12 cellular contexts compared by ENCODE assay signal in the genomic region with DNA sequence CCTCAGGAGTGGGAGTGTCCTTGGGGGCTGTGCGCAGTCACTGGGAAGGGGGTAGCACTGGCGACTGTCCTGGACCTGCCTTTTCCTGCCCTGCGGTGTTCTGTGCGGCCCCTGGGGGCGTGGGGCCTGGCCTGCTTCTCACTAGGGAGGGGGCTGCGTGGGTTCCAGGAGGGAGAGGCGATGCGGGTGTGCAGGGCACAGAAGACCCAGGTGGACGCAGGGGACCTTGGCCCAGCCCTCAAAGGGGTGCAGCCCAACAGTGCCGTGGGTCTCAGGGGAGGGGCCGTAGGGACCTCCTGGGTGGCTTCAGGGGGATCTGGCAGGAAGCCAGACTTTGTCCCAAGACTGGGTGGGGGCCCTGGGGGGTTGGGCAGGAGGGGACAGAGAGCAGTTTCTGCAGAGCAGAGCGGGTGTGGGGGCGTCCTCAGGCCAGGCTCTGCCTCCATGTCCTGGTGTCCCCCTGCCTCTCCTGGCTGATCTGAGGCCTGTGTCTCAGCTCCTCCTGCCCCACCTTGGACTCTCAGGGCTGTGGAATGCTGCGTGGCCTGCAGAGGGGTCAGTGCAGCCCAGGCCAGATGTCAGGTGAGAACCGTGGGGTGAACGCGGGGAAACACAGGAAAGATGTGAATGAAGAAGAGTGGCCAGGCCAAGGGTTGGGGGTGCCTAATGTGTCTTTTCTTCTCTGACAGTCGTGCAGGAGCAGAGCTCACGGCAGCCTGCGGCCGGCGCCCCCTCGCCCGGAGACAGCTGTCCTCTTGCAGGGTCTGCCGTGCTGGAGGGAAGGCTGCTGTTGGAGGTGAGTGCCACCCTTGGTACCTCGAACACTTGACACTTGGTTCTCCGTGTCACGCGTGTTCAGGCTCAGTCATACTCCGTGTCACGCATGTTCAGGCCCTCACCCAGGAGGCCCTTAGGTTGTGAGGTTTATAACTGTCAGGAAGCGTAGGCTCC. TPM values are rescaled to one million over a fixed set of nuclear protein-coding genes. Genes with fewer than 3 reads are reported as not detected.
DNase-seq lines count a peak whose midpoint lies in the region; ATAC-seq and TF ChIP-seq lines count a peak whose summit lies in the region.
"Had no signal": no experiment of that assay in that cellular context is flagged by ENCODE, and none has a peak within 500 bp of the region (broad histone marks: within the 10 kb centered on the region; RNA-seq: fewer than 3 reads in every experiment).

No MANE protein-coding gene starts in this region.

- ATAC-seq in Right ventricle myocardium inferior (no peak), left lobe of liver (no peak), upper lobe of right lung (no peak), GM19397 (IDR thresholded peaks at IDR 0.05; ENCODE audit: unreplicated experiment) (no peak)
- ATAC-seq: foreskin keratinocyte, lower lobe of right lung had no signal

- H3K36me3 ChIP-seq in left ventricle myocardium inferior (no peaks in the 10 kb centered on the region), upper lobe of right lung (no peaks in the 10 kb centered on the region)
- H3K36me3 ChIP-seq: lower lobe of right lung had no signal

- DNase-seq in Right ventricle myocardium inferior (ENCODE audit: missing footprints) (peak; percentile 52), left ventricle myocardium inferior (no peak), left lobe of liver (ENCODE audit: low spot score) (peak; percentile 40), upper lobe of right lung (peak; percentile 62), C1 segment of cervical spinal cord (lab: John Stamatoyannopoulos, UW) (no peak), NCI-H1694 (lab: John Stamatoyannopoulos, UW) (no peak)
- peak; percentile 59 for DNase-seq in activated CD8-positive, alpha-beta memory T cell treated with anti-CD3 and anti-CD28 coated beads, Interleukin-2, amount 50 U/mL, for 48 hours
- DNase-seq: foreskin keratinocyte, lower lobe of right lung, MG63, NCI-H345 had no signal

- H3K27me3 ChIP-seq in left ventricle myocardium inferior (ENCODE audit: low read depth) (peaks cover 25% of the 10 kb centered on the region), upper lobe of right lung (no peaks in the 10 kb centered on the region)
- H3K27me3 ChIP-seq: MG63 had no signal

- TF ChIP-seq CTCF in left ventricle myocardium inferior (IDR thresholded peaks at IDR 0.05; ENCODE audit: borderline replicate concordance) (no peak), upper lobe of right lung (IDR thresholded peaks at IDR 0.05) (no peak)

- intact Hi-C loops in Right ventricle myocardium inferior (cut with DNase I) (no loop called here), left ventricle myocardium inferior (cut with micrococcal nuclease) (no loop called here), upper lobe of right lung (cut with DNase I) (no loop called here)

- H3K4me1 ChIP-seq in left ventricle myocardium inferior, result peaks cover 27% of the 10 kb centered on the region
- H3K4me1 ChIP-seq in upper lobe of right lung, result peaks cover 26% of the 10 kb centered on the region
- H3K4me1 ChIP-seq: foreskin keratinocyte had no signal

- H3K9me3 ChIP-seq in left ventricle myocardium inferior (replicated peaks) (peaks cover 15% of the 10 kb centered on the region), upper lobe of right lung (no peaks in the 10 kb centered on the region)

- H3K27ac ChIP-seq in left ventricle myocardium inferior (replicated peaks) (no peak overlapping the region), upper lobe of right lung (no peak overlapping the region)
- H3K27ac ChIP-seq: foreskin keratinocyte, lower lobe of right lung had no signal

- H3K4me3 ChIP-seq in left ventricle myocardium inferior, result no peak overlapping the region
- no peak overlapping the region for H3K4me3 ChIP-seq in upper lobe of right lung
- H3K4me3 ChIP-seq: lower lobe of right lung, MG63 had no signal

RNA-seq across cellular contexts. Expression of a gene that starts 54.7 kb away (rescaled TPM):
- total RNA-seq in Right ventricle myocardium inferior, result 2.1 TPM
- total RNA-seq in left ventricle myocardium inferior, result 1.4 TPM
- 0.81 TPM for total RNA-seq in left lobe of liver
- 11.3 TPM for total RNA-seq in upper lobe of right lung

Comparison
In these comparisons a context has a peak if more than half of its experiments do, and no peak if none do; other contexts are left out.
1. DNase-seq: peak in Right ventricle myocardium inferior (single experiment), activated CD8-positive, alpha-beta memory T cell treated with anti-CD3 and anti-CD28 coated beads, Interleukin-2, amount 50 U/mL, for 48 hours (single experiment), left lobe of liver (single experiment) and upper lobe of right lung (single experiment); none in left ventricle myocardium inferior (single experiment), C1 segment of cervical spinal cord (0 of 14) and NCI-H1694 (single experiment).